24 cellular contexts compared by ENCODE assay signal in the genomic region with DNA sequence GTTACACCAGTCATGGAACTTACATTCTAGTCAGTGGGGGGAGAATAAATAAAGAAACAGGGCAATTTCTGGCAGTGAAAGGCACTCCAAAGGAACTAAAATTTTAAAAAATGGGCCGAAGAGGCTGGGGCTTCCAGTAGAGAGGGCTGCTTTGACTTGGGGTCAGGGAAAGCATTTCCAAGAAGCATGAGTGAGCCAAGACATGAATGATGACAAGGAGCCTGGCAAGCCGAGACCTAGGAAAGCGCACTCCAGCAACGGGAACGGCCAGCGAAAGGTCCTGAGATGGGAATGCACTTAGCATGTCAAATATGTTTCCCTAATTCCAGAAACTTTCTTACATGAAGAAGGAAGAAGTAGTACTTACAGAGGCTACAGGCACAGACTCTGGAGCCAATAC.
DNase-seq lines count a peak whose midpoint lies in the region; ATAC-seq, FAIRE-seq and TF ChIP-seq lines count a peak whose summit lies in the region.
"Had no signal": no experiment of that assay in that cellular context is flagged by ENCODE, and none has a peak within 500 bp of the region (broad histone marks: within the 10 kb centered on the region; RNA-seq: fewer than 3 reads in every experiment).

No MANE protein-coding gene starts in this region.

- TF ChIP-seq POLR2A in IMR-90 (IDR thresholded peaks at IDR 0.05; ENCODE audit: low read depth, low read length): no peak
- TF ChIP-seq POLR2A in spleen (IDR thresholded peaks at IDR 0.05): no peak
- TF ChIP-seq POLR2A in upper lobe of left lung (IDR thresholded peaks at IDR 0.05): no peak

- H4K20me1 ChIP-seq in GM23248 (ENCODE audit: insufficient read depth) (no peaks in the 10 kb centered on the region), IMR-90 (ENCODE audit: insufficient read depth, low read length) (no peaks in the 10 kb centered on the region)

- no peak for ATAC-seq in IMR-90 (ENCODE audit: low read depth)
- no peak for ATAC-seq in HG02852 (IDR thresholded peaks at IDR 0.05; ENCODE audit: unreplicated experiment)
- no peak for ATAC-seq in upper lobe of left lung (ENCODE audit: low FRiP score in 2 of 2)
- ATAC-seq: HepG2, K562 had no signal

- H3K9me1 ChIP-seq in IMR-90 (ENCODE audit: insufficient read depth, low read length): peaks cover 14% of the 10 kb centered on the region

- 0 out of 3 replicates have a peak overlapping the region, but pooled peaks have one; percentile 10 for H2BK15ac ChIP-seq in IMR-90 (ENCODE audit: low read depth, low read length)

- no peak overlapping the region for H3K4me2 ChIP-seq in GM23248 (ENCODE audit: unreplicated experiment)
- H3K4me2 ChIP-seq in IMR-90 (ENCODE audit: low read depth, low read length): no peak overlapping the region
- H3K4me2 ChIP-seq: PC-9 had no signal

- no peak overlapping the region for H3K14ac ChIP-seq in IMR-90 (replicated peaks; ENCODE audit: low read depth, low read length)

- H3K4ac ChIP-seq in IMR-90 (ENCODE audit: low read depth, low read length): no peak overlapping the region

- H2BK20ac ChIP-seq in IMR-90 (ENCODE audit: low read depth, low read length): no peak overlapping the region

- no peak for TF ChIP-seq EP300 in upper lobe of left lung (IDR thresholded peaks at IDR 0.05)

- H3K27me3 ChIP-seq in GM23248 (replicated peaks; ENCODE audit: insufficient read depth): no peaks in the 10 kb centered on the region
- no peaks in the 10 kb centered on the region for H3K27me3 ChIP-seq in IMR-90 (ENCODE audit: control insufficient read depth, insufficient read depth, low read length)
- peaks cover 0 to 4% (median 0%) of the 10 kb centered on the region in 7 donors for H3K27me3 ChIP-seq in spleen (replicated peaks in 1 of 7)
- H3K27me3 ChIP-seq in upper lobe of left lung: no peaks in the 10 kb centered on the region
- H3K27me3 ChIP-seq: MG63 had no signal

- POLR2A ChIA-PET in IMR-90 (lab: Charles Lee; ENCODE audit: unreplicated experiment): no interaction called here

- no peak overlapping the region for H3K23ac ChIP-seq in IMR-90 (ENCODE audit: low read depth, low read length)

- no peaks in the 10 kb centered on the region for H3K79me2 ChIP-seq in GM23248 (ENCODE audit: insufficient read depth)

- TF ChIP-seq CTCF in IMR-90 (conservative IDR thresholded peaks at IDR 0.05; ENCODE audit: low read depth, low read length): no peak
- TF ChIP-seq CTCF in fibroblast of the aortic adventitia (IDR thresholded peaks at IDR 0.05; ENCODE audit: insufficient read depth, low read length): no peak
- no peak for TF ChIP-seq CTCF in spleen (IDR thresholded peaks at IDR 0.05 in 8 of 11, conservative IDR thresholded peaks at IDR 0.05 in 3 of 11)
- TF ChIP-seq CTCF in D721Med (IDR thresholded peaks at IDR 0.05; ENCODE audit: insufficient read depth, missing control alignments): no peak
- no peak for TF ChIP-seq CTCF in upper lobe of left lung (IDR thresholded peaks at IDR 0.05)

- no peak for DNase-seq in GM23248
- no peak for DNase-seq in IMR-90
- DNase-seq in fibroblast of the aortic adventitia (ENCODE audit: low read depth): peak; percentile 86
- no peak for DNase-seq in spleen
- DNase-seq in ecto neural progenitor cell (ENCODE audit: low spot score): no peak
- no peak for DNase-seq in D721Med (ENCODE audit: insufficient read length, low spot score)
- DNase-seq in upper lobe of left lung: no peak
- DNase-seq: C1 segment of cervical spinal cord; CD4-positive, alpha-beta memory T cell; DMS79 treated with DMSO at 0.1 percent for 48 hours; GF-D8; HCEC 1CT; MG63; NCI-H146; NCI-H2029; NCI-H446 treated with DMSO at 0.1 percent for 48 hours; NCI-H526; PC-9; SHP77 treated with DMSO at 0.1 percent for 48 hours had no signal

- no peak overlapping the region for H3K9ac ChIP-seq in GM23248
- no peak overlapping the region for H3K9ac ChIP-seq in IMR-90 (ENCODE audit: low read depth, low read length)

- H3K4me1 ChIP-seq in GM23248 (ENCODE audit: insufficient read depth) (peaks cover 40% of the 10 kb centered on the region), IMR-90 (ENCODE audit: control insufficient read depth, insufficient read depth, low read length) (peaks cover 10% of the 10 kb centered on the region), spleen (no peaks in the 10 kb centered on the region), upper lobe of left lung (no peaks in the 10 kb centered on the region)

- no peak overlapping the region for H3K18ac ChIP-seq in IMR-90 (ENCODE audit: low read depth, low read length)

- no peak for TF ChIP-seq RAD21 in IMR-90 (IDR thresholded peaks at IDR 0.05; ENCODE audit: low read length)

- H4K8ac ChIP-seq in IMR-90 (ENCODE audit: low read depth in 2 of 2, low read length in 2 of 2): no peak overlapping the region

- dilution Hi-C loops in IMR-90 (cut with HindIII; ENCODE audit: low sequenced_read_pairs, unreplicated experiment): no loop called here

- no peaks in the 10 kb centered on the region for H3K79me1 ChIP-seq in IMR-90 (ENCODE audit: low read depth in 1 of 2, low read length in 2 of 2)

- no peaks in the 10 kb centered on the region for H3K9me2 ChIP-seq in GM23248 (ENCODE audit: insufficient read depth)

- no peak overlapping the region for H4K5ac ChIP-seq in IMR-90 (ENCODE audit: low read depth, low read length)

- CTCF ChIA-PET in IMR-90 (lab: Yijun Ruan, JAX): no interaction called here

- no peak overlapping the region for H3K56ac ChIP-seq in IMR-90 (ENCODE audit: extremely low read depth, insufficient read depth, low read length)

- H3K27ac ChIP-seq in GM23248 (no peak overlapping the region), IMR-90 (ENCODE audit: insufficient read depth, low read length) (no peak overlapping the region), spleen (peak overlapping the region in 6 of 8 donors; percentile 2 to 36 (median 24)), upper lobe of left lung (no peak overlapping the region)
- H3K27ac ChIP-seq: PC-9 had no signal

- intact Hi-C loops in IMR-90 (cut with micrococcal nuclease): no loop called here
- intact Hi-C loops in spleen (cut with DNase I; ENCODE audit: low total_unique reads): no loop called here

- in situ Hi-C loops in GM23248 (cut with MboI): no loop called here
- in situ Hi-C loops in IMR-90 (cut with MboI; ENCODE audit: low sequenced_read_pairs): no loop called here

- peaks cover 30% of the 10 kb centered on the region for H3F3A ChIP-seq in GM23248 (ENCODE audit: insufficient read depth)

- H3K9me3 ChIP-seq in GM23248 (ENCODE audit: low read depth) (no peaks in the 10 kb centered on the region), IMR-90 (ENCODE audit: control insufficient read depth, insufficient read depth, low read length) (no peaks in the 10 kb centered on the region), spleen (no peaks in the 10 kb centered on the region), upper lobe of left lung (no peaks in the 10 kb centered on the region)
- H3K9me3 ChIP-seq: MG63 had no signal

- H2BK120ac ChIP-seq in IMR-90 (ENCODE audit: low read depth, low read length): no peak overlapping the region

- no peak for FAIRE-seq in D721Med (lab: Jason Lieb, UNC)
- FAIRE-seq: GM12891, H1, HepG2 had no signal

- H3K36me3 ChIP-seq in GM23248 (ENCODE audit: low read depth) (no peaks in the 10 kb centered on the region), IMR-90 (ENCODE audit: control insufficient read depth, insufficient read depth, low read length) (no peaks in the 10 kb centered on the region), spleen (no peaks in the 10 kb centered on the region), upper lobe of left lung (no peaks in the 10 kb centered on the region)
- H3K36me3 ChIP-seq: MG63 had no signal

- no peak overlapping the region for H3K4me3 ChIP-seq in GM23248
- H3K4me3 ChIP-seq in IMR-90 (ENCODE audit: insufficient read depth, low read depth, low read length): no peak overlapping the region
- no peak overlapping the region for H3K4me3 ChIP-seq in fibroblast of the aortic adventitia (ENCODE audit: low read depth, low read length)
- no peak overlapping the region for H3K4me3 ChIP-seq in spleen
- no peak overlapping the region for H3K4me3 ChIP-seq in upper lobe of left lung
- H3K4me3 ChIP-seq: K562, MG63, PC-9 had no signal

- H2BK5ac ChIP-seq in IMR-90 (ENCODE audit: low read depth, low read length, poor library complexity, severe bottlenecking): no peak overlapping the region

- no peak overlapping the region for H2AK5ac ChIP-seq in IMR-90 (ENCODE audit: low read depth, low read length)

- no peak overlapping the region for H2AK9ac ChIP-seq in IMR-90 (replicated peaks; ENCODE audit: low read depth, low read length, poor library complexity)

- peak overlapping the region; percentile 26; the same call in 1 of the 2 replicates for H2AFZ ChIP-seq in GM23248
- no peak overlapping the region for H2AFZ ChIP-seq in IMR-90 (replicated peaks; ENCODE audit: low read length, poor library complexity)
- H2AFZ ChIP-seq: PC-9 had no signal

- BruUV-seq in IMR-90 (replicated peaks; lab: Mats Ljungman, UMichigan): no TSS peak

- H4K91ac ChIP-seq in IMR-90 (ENCODE audit: insufficient read depth, low read depth, low read length): no peak overlapping the region; the same call in 1 of the 2 replicates

- 57% methylated on average over 6 of the region's 6 CpGs for WGBS in GM23248 (ENCODE audit: low coverage in 1 of 2, low lambda C conversion rate in 2 of 2, missing lambda C conversion rate in 2 of 2), 2 experiments
- 38% methylated on average over 1 of the region's 6 CpGs; no CpG with 5 or more reads in 1 of the 2 experiments for WGBS in IMR-90 (ENCODE audit: extremely low coverage in 2 of 2, insufficient read length in 1 of 2), 2 experiments
- WGBS in spleen, 5 donors: 55 to 83% (median 76%) methylated on average over 6 of the region's 6 CpGs
- 63 to 71% methylated on average over 6 of the region's 6 CpGs for WGBS in upper lobe of left lung, 2 donors

TF ChIP-seq in IMR-90, 13 proteins besides CTCF, POLR2A, EP300 and RAD21 (continues in another document):
- TF ChIP-seq, protein P1, sequence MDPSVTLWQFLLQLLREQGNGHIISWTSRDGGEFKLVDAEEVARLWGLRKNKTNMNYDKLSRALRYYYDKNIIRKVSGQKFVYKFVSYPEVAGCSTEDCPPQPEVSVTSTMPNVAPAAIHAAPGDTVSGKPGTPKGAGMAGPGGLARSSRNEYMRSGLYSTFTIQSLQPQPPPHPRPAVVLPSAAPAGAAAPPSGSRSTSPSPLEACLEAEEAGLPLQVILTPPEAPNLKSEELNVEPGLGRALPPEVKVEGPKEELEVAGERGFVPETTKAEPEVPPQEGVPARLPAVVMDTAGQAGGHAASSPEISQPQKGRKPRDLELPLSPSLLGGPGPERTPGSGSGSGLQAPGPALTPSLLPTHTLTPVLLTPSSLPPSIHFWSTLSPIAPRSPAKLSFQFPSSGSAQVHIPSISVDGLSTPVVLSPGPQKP (IDR thresholded peaks at IDR 0.05; ENCODE audit: borderline replicate concordance, low read depth, low read length): no peak
- TF ChIP-seq CHD1 (IDR thresholded peaks at IDR 0.05; ENCODE audit: low read depth, low read length) (no peak), RFX5 (IDR thresholded peaks at IDR 0.05; ENCODE audit: low read depth, low read length) (no peak), SMC3 (IDR thresholded peaks at IDR 0.05; ENCODE audit: low read depth, low read length) (no peak), MXI1 (IDR thresholded peaks at IDR 0.05; ENCODE audit: borderline replicate concordance, low read depth, low read length) (no peak), BHLHE40 (IDR thresholded peaks at IDR 0.05; ENCODE audit: low read depth, low read length) (no peak), FOS (IDR thresholded peaks at IDR 0.05; ENCODE audit: low read depth, low read length) (no peak), CEBPB (IDR thresholded peaks at IDR 0.05; ENCODE audit: low read depth, low read length) (no peak)

Comparison
In these comparisons a context has a peak if more than half of its experiments do, and no peak if none do; other contexts are left out.
1. H3K27ac ChIP-seq: peak in spleen (6 of 8); none in GM23248 (single experiment), IMR-90 (single experiment) and upper lobe of left lung (0 of 4).